24 cellular contexts compared by ENCODE assay signal in the genomic region with DNA sequence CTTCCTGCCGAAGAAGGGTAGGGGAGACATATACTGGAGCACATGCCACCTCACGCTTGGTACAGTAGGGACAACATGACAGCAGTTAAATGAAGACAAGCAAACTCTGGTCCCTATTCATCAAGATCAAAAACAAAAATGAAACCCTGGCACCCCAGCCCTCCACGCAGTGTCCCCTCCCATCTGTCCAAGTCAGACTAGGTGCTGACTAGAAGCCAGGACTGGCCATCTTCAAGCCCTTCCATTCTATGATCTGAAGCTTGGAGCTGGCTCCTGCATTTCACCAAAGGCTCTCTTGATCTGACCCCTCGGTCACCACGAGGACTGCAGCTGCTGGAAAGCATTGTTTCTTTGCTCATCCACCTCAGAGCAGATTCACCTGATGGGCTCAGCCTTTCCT.
DNase-seq lines count a peak whose midpoint lies in the region; ATAC-seq, FAIRE-seq and TF ChIP-seq lines count a peak whose summit lies in the region.
"Had no signal": no experiment of that assay in that cellular context is flagged by ENCODE, and none has a peak within 500 bp of the region (broad histone marks: within the 10 kb centered on the region; RNA-seq: fewer than 3 reads in every experiment).

No MANE protein-coding gene starts in this region.

- TF ChIP-seq CTCF in HL-60 (IDR thresholded peaks at IDR 0.05; ENCODE audit: insufficient read depth, low read length) (no peak), astrocyte (IDR thresholded peaks at IDR 0.05; ENCODE audit: insufficient read depth, low read depth, low read length) (no peak), keratinocyte (optimal IDR thresholded peaks at IDR 0.05 in 1 of 3, IDR thresholded peaks at IDR 0.05 in 1 of 3, conservative IDR thresholded peaks at IDR 0.05 in 1 of 3; ENCODE audit: extremely low read depth in 1 of 3, insufficient read depth in 2 of 3, low read length in 3 of 3) (no peak)

- H3K79me2 ChIP-seq in astrocyte (ENCODE audit: insufficient read depth, low read length): no peaks in the 10 kb centered on the region
- H3K79me2 ChIP-seq in keratinocyte (ENCODE audit: control insufficient read depth, insufficient read depth, low read length): no peaks in the 10 kb centered on the region

- FAIRE-seq in astrocyte (lab: Jason Lieb, UNC): no peak
- peak; percentile 34 for FAIRE-seq in keratinocyte (lab: Jason Lieb, UNC)
- FAIRE-seq: GM12891, H1 had no signal

- H3K9me3 Mint-ChIP-seq in astrocyte (ENCODE audit: unreplicated experiment) (peaks cover 9% of the 10 kb centered on the region), T-cell (peaks cover 0 to 6% (median 6%) of the 10 kb centered on the region in 3 donors)

- CTCF ChIA-PET in T-cell (lab: Charles Lee): no interaction called here

- no peak for ATAC-seq in T-cell (replicated peaks in 1 of 4)
- ATAC-seq: HCT116 had no signal

- H3K27ac Mint-ChIP-seq in astrocyte (ENCODE audit: unreplicated experiment) (peak overlapping the region; percentile 34), T-cell (peak overlapping the region in 1 of 2 donors; percentile 17)

- H3K9me3 ChIP-seq in BLaER1: peaks cover 30% of the 10 kb centered on the region
- no peaks in the 10 kb centered on the region for H3K9me3 ChIP-seq in astrocyte (ENCODE audit: insufficient read depth, low read depth, low read length)
- H3K9me3 ChIP-seq in keratinocyte (ENCODE audit: control insufficient read depth, low read depth, low read length): no peaks in the 10 kb centered on the region
- H3K9me3 ChIP-seq: Caco-2 had no signal

- H3K4me2 ChIP-seq in BLaER1 (peak overlapping the region; percentile 71), astrocyte (ENCODE audit: low read length) (no peak overlapping the region), keratinocyte (ENCODE audit: control insufficient read depth, extremely low read depth, insufficient read depth, low read depth, low read length) (no peak overlapping the region)

- DNase-seq in HL-60 (ENCODE audit: low read depth in 1 of 2, low spot score in 1 of 2): no peak
- no peak for DNase-seq in astrocyte (ENCODE audit: low read depth)
- no peak for DNase-seq in keratinocyte (ENCODE audit: low read depth, low spot score)
- DNase-seq in caudate nucleus (lab: John Stamatoyannopoulos, UW): no peak
- no peak for DNase-seq in T-cell
- DNase-seq in NCI-H82 treated with DMSO at 0.1 percent for 48 hours (lab: John Stamatoyannopoulos, UW; ENCODE audit: unreplicated experiment): no peak
- DNase-seq: Caco-2; CD4-positive, alpha-beta memory T cell; DMS79; GF-D8; Kasumi-1; NCI-H1105 treated with DMSO at 0.1 percent for 48 hours; NCI-H146; NCI-H1930; NCI-H2107; NCI-H446; NCI-H524 treated with DMSO at 0.1 percent for 48 hours; NCI-H774; RPMI8226; SHP77 had no signal

- peaks cover 21% of the 10 kb centered on the region for H3K4me1 Mint-ChIP-seq in astrocyte (ENCODE audit: low read depth, unreplicated experiment)
- peaks cover 6 to 18% (median 6%) of the 10 kb centered on the region in 3 donors for H3K4me1 Mint-ChIP-seq in T-cell

- no peaks in the 10 kb centered on the region for H3K36me3 ChIP-seq in BLaER1
- no peaks in the 10 kb centered on the region for H3K36me3 ChIP-seq in astrocyte (ENCODE audit: insufficient read depth, low read length)
- no peaks in the 10 kb centered on the region for H3K36me3 ChIP-seq in keratinocyte (ENCODE audit: control insufficient read depth in 2 of 2, extremely low read depth in 1 of 2, insufficient read depth in 2 of 2, low read length in 2 of 2)

- H3K4me3 Mint-ChIP-seq in astrocyte (ENCODE audit: unreplicated experiment) (no peak overlapping the region), T-cell (no peak overlapping the region)
- H3K4me3 Mint-ChIP-seq: CD4-positive, alpha-beta memory T cell had no signal

- H3K9ac ChIP-seq in BLaER1: peak overlapping the region; percentile 56
- no peak overlapping the region for H3K9ac ChIP-seq in astrocyte (ENCODE audit: low read length)
- no peak overlapping the region for H3K9ac ChIP-seq in keratinocyte (ENCODE audit: control insufficient read depth, extremely low read depth, insufficient read depth, low read length)

- H4K20me1 ChIP-seq in BLaER1: no peaks in the 10 kb centered on the region
- no peaks in the 10 kb centered on the region for H4K20me1 ChIP-seq in astrocyte (ENCODE audit: insufficient read depth, low read length)
- no peaks in the 10 kb centered on the region for H4K20me1 ChIP-seq in keratinocyte (ENCODE audit: control insufficient read depth, extremely low read depth, insufficient read depth, low read length)

- peak overlapping the region; percentile 86 for H3K27ac ChIP-seq in BLaER1
- peak overlapping the region; percentile 83 for H3K27ac ChIP-seq in HL-60 (replicated peaks)
- H3K27ac ChIP-seq in astrocyte (ENCODE audit: low read depth, low read length): no peak overlapping the region
- no peak overlapping the region for H3K27ac ChIP-seq in keratinocyte (ENCODE audit: control insufficient read depth, insufficient read depth, low read length)
- H3K27ac ChIP-seq in caudate nucleus (ENCODE audit: low read depth, low read length): no peak overlapping the region

- no peaks in the 10 kb centered on the region for H3K36me3 Mint-ChIP-seq in astrocyte (ENCODE audit: low read depth, unreplicated experiment)
- H3K36me3 Mint-ChIP-seq in T-cell: no peaks in the 10 kb centered on the region
- H3K36me3 Mint-ChIP-seq: CD4-positive, alpha-beta memory T cell had no signal

- H3K27me3 ChIP-seq in BLaER1 (no peaks in the 10 kb centered on the region), HL-60 (ENCODE audit: insufficient read depth, poor library complexity, severe bottlenecking) (no peaks in the 10 kb centered on the region), astrocyte (ENCODE audit: insufficient read depth, low read length) (no peaks in the 10 kb centered on the region), keratinocyte (ENCODE audit: control insufficient read depth, extremely low read depth, insufficient read depth, low read length) (no peaks in the 10 kb centered on the region)

- dilution Hi-C loops in keratinocyte (cut with MboI; ENCODE audit: extremely low pct_ligation_motif_present, low sequenced_read_pairs): no loop called here

- H3K9me1 ChIP-seq in keratinocyte (ENCODE audit: control insufficient read depth, extremely low read depth, insufficient read depth, low read length): no peaks in the 10 kb centered on the region

- H2AFZ ChIP-seq in astrocyte (ENCODE audit: low read depth, low read length): no peak overlapping the region
- H2AFZ ChIP-seq in keratinocyte (ENCODE audit: control insufficient read depth, low read length): no peak overlapping the region

- H3K4me3 ChIP-seq in BLaER1 (no peak overlapping the region), HL-60 (replicated peaks; ENCODE audit: insufficient read depth, low read length) (no peak overlapping the region), astrocyte (ENCODE audit: insufficient read depth, low read depth, low read length) (no peak overlapping the region), keratinocyte (ENCODE audit: control insufficient read depth in 2 of 3, extremely low read depth in 1 of 3, insufficient read depth in 2 of 3, low read depth in 1 of 3, low read length in 3 of 3) (no peak overlapping the region)

- H3K4me1 ChIP-seq in BLaER1 (peaks cover 69% of the 10 kb centered on the region), astrocyte (ENCODE audit: insufficient read depth, low read length) (peaks cover 4% of the 10 kb centered on the region), keratinocyte (ENCODE audit: control insufficient read depth, extremely low read depth, insufficient read depth, low read length) (peaks cover 13% of the 10 kb centered on the region)
- H3K4me1 ChIP-seq: Caco-2 had no signal

- POLR2A ChIA-PET in T-cell (lab: Charles Lee): no interaction called here

- H3K27me3 Mint-ChIP-seq in astrocyte (ENCODE audit: low read depth, unreplicated experiment) (peaks cover 31% of the 10 kb centered on the region), T-cell (peaks cover 4 to 14% of the 10 kb centered on the region in 2 donors)

Comparison
In these comparisons a context has a peak if more than half of its experiments do, and no peak if none do; other contexts are left out.
1. H3K27ac ChIP-seq: peak in BLaER1 (single experiment) and HL-60 (single experiment); none in astrocyte (single experiment), keratinocyte (single experiment) and caudate nucleus (single experiment).